18 cellular contexts compared by ENCODE assay signal in genomic region chr16:86942469-86943175, GRCh38.
DNase-seq lines count a peak whose midpoint lies in the region; ATAC-seq, FAIRE-seq and TF ChIP-seq lines count a peak whose summit lies in the region.
"Had no signal": no experiment of that assay in that cellular context is flagged by ENCODE, and none has a peak within 500 bp of the region (broad histone marks: within the 10 kb centered on the region; RNA-seq: fewer than 3 reads in every experiment).

No MANE protein-coding gene starts in this region.

- H3K4me3 ChIP-seq in breast epithelium = no peak overlapping the region
- no peak overlapping the region for H3K4me3 ChIP-seq in ascending aorta
- H3K4me3 ChIP-seq in foreskin fibroblast (ENCODE audit: low read depth in 1 of 2, low read length in 2 of 2) = no peak overlapping the region
- H3K4me3 ChIP-seq in BE2C (ENCODE audit: low read depth, low read length) = no peak overlapping the region
- no peak overlapping the region for H3K4me3 ChIP-seq in effector memory CD4-positive, alpha-beta T cell (ENCODE audit: insufficient read depth, low read depth, low read length, poor library complexity, severe bottlenecking)
- H3K4me3 ChIP-seq: hepatocyte had no signal

- H3K27me3 ChIP-seq in breast epithelium (peaks cover 0 to 5% of the 10 kb centered on the region in 2 donors), ascending aorta (no peaks in the 10 kb centered on the region), BE2C (no peaks in the 10 kb centered on the region)
- no peaks in the 10 kb centered on the region for H3K27me3 ChIP-seq in effector memory CD4-positive, alpha-beta T cell (replicated peaks; ENCODE audit: control insufficient read depth, insufficient read depth, low read length, poor library complexity, severe bottlenecking)
- H3K27me3 ChIP-seq: hepatocyte had no signal

- no peaks in the 10 kb centered on the region for H3K4me1 Mint-ChIP-seq in MCF 10A (ENCODE audit: insufficient read depth, unreplicated experiment)
- H3K4me1 Mint-ChIP-seq: central memory CD8-positive, alpha-beta T cell had no signal

- CTCF ChIA-PET in MCF 10A (lab: Yijun Ruan, JAX) = no interaction called here

- ATAC-seq in left lobe of liver = no peak
- ATAC-seq: left colon had no signal

- H3K9me3 ChIP-seq in breast epithelium (peaks cover 0 to 10% of the 10 kb centered on the region in 2 donors), ascending aorta (no peaks in the 10 kb centered on the region), BE2C (no peaks in the 10 kb centered on the region)
- H3K9me3 ChIP-seq in effector memory CD4-positive, alpha-beta T cell (ENCODE audit: control insufficient read depth, low read length) = no peaks in the 10 kb centered on the region

- no peak for TF ChIP-seq POLR2A in breast epithelium (IDR thresholded peaks at IDR 0.05)

- H3K27ac Mint-ChIP-seq in MCF 10A (ENCODE audit: low read depth, unreplicated experiment) = no peak overlapping the region
- H3K27ac Mint-ChIP-seq: activated naive CD4-positive, alpha-beta T cell treated with anti-CD3 and anti-CD28 coated beads for 36 hours; progenitor cell of endocrine pancreas had no signal

- H3K36me3 Mint-ChIP-seq in MCF 10A (ENCODE audit: insufficient read depth, unreplicated experiment) = no peaks in the 10 kb centered on the region

- H3K4me1 ChIP-seq in breast epithelium (no peaks in the 10 kb centered on the region), ascending aorta (peaks cover 0 to 5% of the 10 kb centered on the region in 2 donors), BE2C (no peaks in the 10 kb centered on the region)
- H3K4me1 ChIP-seq in effector memory CD4-positive, alpha-beta T cell (ENCODE audit: control insufficient read depth, insufficient read depth, low read length, poor library complexity, severe bottlenecking) = no peaks in the 10 kb centered on the region

- H3K4me3 Mint-ChIP-seq in MCF 10A (ENCODE audit: unreplicated experiment) = no peak overlapping the region
- H3K4me3 Mint-ChIP-seq: activated naive CD4-positive, alpha-beta T cell treated with anti-CD3 and anti-CD28 coated beads for 36 hours; central memory CD8-positive, alpha-beta T cell had no signal

- intact Hi-C loops in MCF 10A (cut with micrococcal nuclease) = no loop called here
- intact Hi-C loops in breast epithelium (cut with DNase I; ENCODE audit: low total_unique reads) = no loop called here
- intact Hi-C loops in ascending aorta (cut with DNase I) = no loop called here

- DNase-seq in MCF 10A (ENCODE audit: unreplicated experiment) (peak; percentile 14), breast epithelium (ENCODE audit: low spot score in 2 of 2) (no peak), ascending aorta (ENCODE audit: low spot score in 2 of 2) (no peak), foreskin fibroblast (peak; percentile 57 to 69), urothelium cell line (ENCODE audit: low spot score) (peak; percentile 62), left lobe of liver (ENCODE audit: low spot score) (no peak), BE2C (no peak)
- no peak for DNase-seq in effector memory CD4-positive, alpha-beta T cell
- DNase-seq: activated naive CD4-positive, alpha-beta T cell treated with anti-CD3 and anti-CD28 coated beads for 36 hours; left colon; NCI-H2029; NCI-H748 treated with DMSO at 0.1 percent for 48 hours; stimulated activated CD4-positive, alpha-beta T cell treated with anti-CD3 and anti-CD28 coated beads, Interleukin-15, amount 100 ng/mL, for 24 hours had no signal

- peaks cover 10% of the 10 kb centered on the region for H3K9me3 Mint-ChIP-seq in MCF 10A (ENCODE audit: unreplicated experiment)

- TF ChIP-seq CTCF in MCF 10A (IDR thresholded peaks at IDR 0.05; ENCODE audit: unreplicated experiment) = no peak
- no peak for TF ChIP-seq CTCF in breast epithelium (IDR thresholded peaks at IDR 0.05)
- no peak for TF ChIP-seq CTCF in ascending aorta (IDR thresholded peaks at IDR 0.05)
- no peak for TF ChIP-seq CTCF in foreskin fibroblast (IDR thresholded peaks at IDR 0.05; ENCODE audit: low read depth, low read length)
- TF ChIP-seq CTCF in BE2C (IDR thresholded peaks at IDR 0.05; ENCODE audit: low read depth, low read length) = no peak

- peak; percentile 71 for FAIRE-seq in urothelium cell line (lab: Jason Lieb, UNC)
- FAIRE-seq: GM18507 had no signal

- H3K36me3 ChIP-seq in breast epithelium (no peaks in the 10 kb centered on the region), ascending aorta (no peaks in the 10 kb centered on the region), BE2C (no peaks in the 10 kb centered on the region)
- H3K36me3 ChIP-seq in effector memory CD4-positive, alpha-beta T cell (ENCODE audit: control insufficient read depth, insufficient read depth, low read length) = no peaks in the 10 kb centered on the region

- H3K27me3 Mint-ChIP-seq in MCF 10A (ENCODE audit: insufficient read depth, unreplicated experiment) = no peaks in the 10 kb centered on the region

- POLR2A ChIA-PET in MCF 10A (lab: Yijun Ruan, JAX) = no interaction called here

- no TSS peak for BruUV-seq in MCF 10A (replicated peaks; lab: Mats Ljungman, UMichigan)

- H3K27ac ChIP-seq in breast epithelium (no peak overlapping the region), ascending aorta (peak overlapping the region; percentile 9 to 71)
- no peak overlapping the region for H3K27ac ChIP-seq in effector memory CD4-positive, alpha-beta T cell (ENCODE audit: insufficient read depth, low read length, poor library complexity, severe bottlenecking)
- H3K27ac ChIP-seq: 22Rv1, hepatocyte had no signal

Comparison
In these comparisons a context has a peak if more than half of its experiments do, and no peak if none do; other contexts are left out.
1. DNase-seq: peak in MCF 10A (single experiment), foreskin fibroblast (2 of 2) and urothelium cell line (single experiment); none in breast epithelium (0 of 2), ascending aorta (0 of 2), left lobe of liver (single experiment), BE2C (single experiment) and effector memory CD4-positive, alpha-beta T cell (0 of 3).
2. H3K27ac ChIP-seq: peak in ascending aorta (2 of 2); none in breast epithelium (0 of 2) and effector memory CD4-positive, alpha-beta T cell (single experiment).